ENCODE assay signal across 16 cellular contexts in genomic region chr1:53442297-53442696, GRCh38. TPM values are rescaled to one million over a fixed set of nuclear protein-coding genes. Genes with fewer than 3 reads are reported as not detected.
DNase-seq lines count a peak whose midpoint lies in the region; ATAC-seq lines count a peak whose summit lies in the region.
"Had no signal": no experiment of that assay in that cellular context is flagged by ENCODE, and none has a peak within 500 bp of the region (broad histone marks: within the 10 kb centered on the region; RNA-seq: fewer than 3 reads in every experiment).

No MANE protein-coding gene starts in this region.

- no peaks in the 10 kb centered on the region for H3K9me3 Mint-ChIP-seq in activated naive CD8-positive, alpha-beta T cell treated with anti-CD3 and anti-CD28 coated beads, Interleukin-2, amount 50 U/mL, for 24 hours

- H3K27me3 Mint-ChIP-seq in activated naive CD8-positive, alpha-beta T cell treated with anti-CD3 and anti-CD28 coated beads, Interleukin-2, amount 50 U/mL, for 24 hours = no peaks in the 10 kb centered on the region

- H3K36me3 Mint-ChIP-seq in activated naive CD8-positive, alpha-beta T cell treated with anti-CD3 and anti-CD28 coated beads, Interleukin-2, amount 50 U/mL, for 24 hours (ENCODE audit: low read depth) = no peaks in the 10 kb centered on the region

- no peak overlapping the region for H3K4me3 Mint-ChIP-seq in activated naive CD8-positive, alpha-beta T cell treated with anti-CD3 and anti-CD28 coated beads, Interleukin-2, amount 50 U/mL, for 24 hours

- H3K4me1 Mint-ChIP-seq in activated naive CD8-positive, alpha-beta T cell treated with anti-CD3 and anti-CD28 coated beads, Interleukin-2, amount 50 U/mL, for 24 hours = no peaks in the 10 kb centered on the region

- ATAC-seq in HG03095 (IDR thresholded peaks at IDR 0.05; ENCODE audit: unreplicated experiment) = no peak
- ATAC-seq in GM21390 (IDR thresholded peaks at IDR 0.05; ENCODE audit: unreplicated experiment) = no peak
- no peak for ATAC-seq in activated naive CD8-positive, alpha-beta T cell treated with anti-CD3 and anti-CD28 coated beads, Interleukin-2, amount 50 U/mL, for 24 hours
- ATAC-seq: left cardiac atrium had no signal

- peak; percentile 64 for DNase-seq in ELF-1 (ENCODE audit: low read depth, low spot score)
- peak; percentile 51 for DNase-seq in LHCN-M2 (ENCODE audit: low read depth)
- DNase-seq in amniotic epithelial cell (ENCODE audit: low read depth) = peak; percentile 84
- peak; percentile 70 for DNase-seq in islet precursor cell
- DNase-seq in NCI-H2107 treated with DMSO at 0.1 percent for 48 hours (lab: John Stamatoyannopoulos, UW; ENCODE audit: unreplicated experiment) = no peak
- DNase-seq in activated naive CD8-positive, alpha-beta T cell treated with anti-CD3 and anti-CD28 coated beads, Interleukin-2, amount 50 U/mL, for 24 hours = no peak
- DNase-seq: adrenal gland; left cardiac atrium; NCI-H2171 treated with DMSO at 0.1 percent for 48 hours; SJCRH30; stimulated activated CD4-positive, alpha-beta T cell treated with anti-CD3 and anti-CD28 coated beads, Interleukin-4, amount 100 ng/mL, for 4 hours had no signal

- H3K27ac Mint-ChIP-seq in activated naive CD8-positive, alpha-beta T cell treated with anti-CD3 and anti-CD28 coated beads, Interleukin-2, amount 50 U/mL, for 24 hours = no peak overlapping the region

RNA-seq across cellular contexts. Expression of gene DMRTB1, which starts 16.9 kb away (rescaled TPM):
- total RNA-seq in LHCN-M2 (2014; rRNA removed) = not detected in 2 replicates
- polyA plus RNA-seq in LHCN-M2 (2012) = not detected
- total RNA-seq: activated CD8-positive, alpha-beta memory T cell treated with anti-CD3 and anti-CD28 coated beads for 36 hours; adrenal gland; endothelial cell of umbilical vein; left cardiac atrium; SJCRH30; temporal lobe had no signal
- polyA plus RNA-seq: adrenal gland, endothelial cell of umbilical vein had no signal

Comparison
In these comparisons a context has a peak if more than half of its experiments do, and no peak if none do; other contexts are left out.
1. DNase-seq: peak in ELF-1 (single experiment), LHCN-M2 (single experiment), amniotic epithelial cell (single experiment) and islet precursor cell (single experiment); none in NCI-H2107 treated with DMSO at 0.1 percent for 48 hours (single experiment) and activated naive CD8-positive, alpha-beta T cell treated with anti-CD3 and anti-CD28 coated beads, Interleukin-2, amount 50 U/mL, for 24 hours (single experiment).